13 cellular contexts compared by ENCODE assay signal in genomic region chr7:64494912-64495461, GRCh38.
DNase-seq lines count a peak whose midpoint lies in the region; ATAC-seq and TF ChIP-seq lines count a peak whose summit lies in the region.
"Had no signal": no experiment of that assay in that cellular context is flagged by ENCODE, and none has a peak within 500 bp of the region (broad histone marks: within the 10 kb centered on the region; RNA-seq: fewer than 3 reads in every experiment).

No MANE protein-coding gene starts in this region.

- peaks cover 3% of the 10 kb centered on the region for H3F3A ChIP-seq in SK-N-SH (replicated peaks; ENCODE audit: insufficient read depth)

- H3K4me1 ChIP-seq in SK-N-SH (ENCODE audit: control insufficient read depth in 1 of 2, insufficient read depth in 2 of 2, low read depth in 1 of 2, low read length in 1 of 2) = peaks cover 0 to 3% of the 10 kb centered on the region in 2 experiments; a peak in 1 of 4 replicates
- H3K4me1 ChIP-seq: Caco-2, SJSA1 had no signal

- no peaks in the 10 kb centered on the region for H3K79me2 ChIP-seq in SK-N-SH (ENCODE audit: insufficient read depth)

- no peak overlapping the region for H2AFZ ChIP-seq in SK-N-SH (ENCODE audit: low read depth)

- H4K20me1 ChIP-seq in SK-N-SH (ENCODE audit: insufficient read depth) = no peaks in the 10 kb centered on the region

- POLR2A ChIA-PET in SK-N-SH (lab: Yijun Ruan, JAX) = no interaction called here

- WGBS in SK-N-SH (ENCODE audit: low lambda C conversion rate) = 40% methylated on average over 20 of the region's 26 CpGs

- no peak overlapping the region for H3K27ac ChIP-seq in SK-N-SH (ENCODE audit: low read depth in 2 of 2, low read length in 1 of 2)
- H3K27ac ChIP-seq in substantia nigra (ENCODE audit: low read depth, low read length, poor library complexity, severe bottlenecking) = no peak overlapping the region
- H3K27ac ChIP-seq: SJSA1 had no signal

- H3K4me2 ChIP-seq in SK-N-SH = no peak overlapping the region; the same call in 1 of the 2 replicates

- H3K27me3 Mint-ChIP-seq in progenitor cell of endocrine pancreas = no peaks in the 10 kb centered on the region

- DNase-seq in GM06990 (ENCODE audit: extremely low read depth, insufficient read length) = peak; percentile 1
- peak; percentile 73 for DNase-seq in SK-N-SH
- DNase-seq in left ventricle myocardium superior = peak; percentile 44
- peak in 28 of 49 donors; percentile 1 to 41 (median 18) for DNase-seq in substantia nigra (lab: John Stamatoyannopoulos, UW)
- DNase-seq in ACHN = no peak
- no peak for DNase-seq in HCEC 1CT
- DNase-seq in progenitor cell of endocrine pancreas (ENCODE audit: low spot score, unreplicated experiment) = no peak
- DNase-seq: Caco-2; GOT3; stimulated activated CD4-positive, alpha-beta T cell treated with anti-CD3 and anti-CD28 coated beads, Interleukin-4, amount 100 ng/mL, for 24 hours; stimulated activated naive CD4-positive, alpha-beta T cell treated with Interleukin-2 at 50 U/mL for 16 hours had no signal

- no peak overlapping the region for H3K4me3 Mint-ChIP-seq in progenitor cell of endocrine pancreas (ENCODE audit: low read depth)
- H3K4me3 Mint-ChIP-seq: brain had no signal

- no peak overlapping the region for H3K27ac Mint-ChIP-seq in progenitor cell of endocrine pancreas
- H3K27ac Mint-ChIP-seq: brain had no signal

- peak; percentile 72 for ATAC-seq in left ventricle myocardium superior

- no peak overlapping the region for H3K4me3 ChIP-seq in GM06990 (replicated peaks; ENCODE audit: low read depth, low read length)
- peak overlapping the region in 1 of 2 experiments; percentile 26; a peak in 2 of 4 replicates for H3K4me3 ChIP-seq in SK-N-SH (ENCODE audit: low read depth in 2 of 2, low read length in 1 of 2)
- H3K4me3 ChIP-seq: SJSA1 had no signal

- intact Hi-C loops in left ventricle myocardium superior (cut with micrococcal nuclease) = no loop called here

- H3K9me3 Mint-ChIP-seq in progenitor cell of endocrine pancreas (ENCODE audit: low read depth) = peaks cover 16% of the 10 kb centered on the region

- no peak for TF ChIP-seq RAD21 in SK-N-SH (IDR thresholded peaks at IDR 0.05; ENCODE audit: low read length)

- no peaks in the 10 kb centered on the region for H3K27me3 ChIP-seq in GM06990 (replicated peaks; ENCODE audit: control insufficient read depth, insufficient read depth, low read length)
- H3K27me3 ChIP-seq in SK-N-SH (ENCODE audit: insufficient read depth) = no peaks in the 10 kb centered on the region
- H3K27me3 ChIP-seq: SJSA1 had no signal

- no peaks in the 10 kb centered on the region for H3K9me2 ChIP-seq in SK-N-SH

- TF ChIP-seq EP300 in SK-N-SH (IDR thresholded peaks at IDR 0.05; ENCODE audit: borderline replicate concordance in 1 of 2, low read depth in 1 of 2, low read length in 1 of 2) = no peak

- no peaks in the 10 kb centered on the region; the same call in 1 of the 2 replicates for H3K9me3 ChIP-seq in SK-N-SH
- H3K9me3 ChIP-seq: SJSA1 had no signal

- CTCF ChIA-PET in SK-N-SH (lab: Yijun Ruan, JAX) = interaction anchor here (0.8 to 1.0 kb wide), 2 partner anchors 16 to 31 kb away, joined by 3 to 4 read pairs; no protein-coding TSS in a partner anchor

- H3K36me3 Mint-ChIP-seq in progenitor cell of endocrine pancreas (ENCODE audit: insufficient read depth) = peaks cover 2% of the 10 kb centered on the region

- no peak overlapping the region for H3K9ac ChIP-seq in SK-N-SH

- TF ChIP-seq CTCF in GM06990 (IDR thresholded peaks at IDR 0.05; ENCODE audit: insufficient read depth, low read length, poor library complexity, severe bottlenecking) = no peak
- no peak for TF ChIP-seq CTCF in SK-N-SH (IDR thresholded peaks at IDR 0.05)
- TF ChIP-seq CTCF in progenitor cell of endocrine pancreas (IDR thresholded peaks at IDR 0.05; ENCODE audit: unreplicated experiment) = no peak

- no peaks in the 10 kb centered on the region for H3K4me1 Mint-ChIP-seq in progenitor cell of endocrine pancreas (ENCODE audit: low read depth)
- H3K4me1 Mint-ChIP-seq: brain had no signal

- no peaks in the 10 kb centered on the region for H3K36me3 ChIP-seq in GM06990 (ENCODE audit: control insufficient read depth, insufficient read depth, low read length)
- H3K36me3 ChIP-seq in SK-N-SH (replicated peaks in 1 of 2; ENCODE audit: control insufficient read depth in 1 of 2, insufficient read depth in 2 of 2, low read length in 1 of 2) = peaks cover 0 to 3% of the 10 kb centered on the region in 2 experiments
- H3K36me3 ChIP-seq: SJSA1 had no signal

- in situ Hi-C loops in ACHN (cut with HindIII; ENCODE audit: low pct_ligation_motif_present, low pct_unique_long_range_greater_than_20kb, low sequenced_read_pairs) = no loop called here

TF ChIP-seq in SK-N-SH, 30 proteins besides CTCF, POLR2A, EP300 and RAD21:
- TF ChIP-seq USF2 (IDR thresholded peaks at IDR 0.05; ENCODE audit: borderline replicate concordance, low read depth, low read length) (no peak), REST (IDR thresholded peaks at IDR 0.05; ENCODE audit: low read depth, low read length) (no peak), RCOR1 (IDR thresholded peaks at IDR 0.05; ENCODE audit: low read length) (no peak), POLR2AphosphoS5 (IDR thresholded peaks at IDR 0.05; ENCODE audit: low read depth, low read length) (no peak), TEAD4 (IDR thresholded peaks at IDR 0.05; ENCODE audit: borderline replicate concordance, insufficient read depth) (no peak), NFIC (IDR thresholded peaks at IDR 0.05; ENCODE audit: borderline replicate concordance) (no peak), MXI1 (IDR thresholded peaks at IDR 0.05; ENCODE audit: low read depth, low read length) (no peak; the same call in 1 of the 2 replicates), TCF12 (IDR thresholded peaks at IDR 0.05) (no peak), RXRA (IDR thresholded peaks at IDR 0.05; ENCODE audit: borderline replicate concordance, low read depth) (no peak), RFX5 (IDR thresholded peaks at IDR 0.05; ENCODE audit: low read length) (no peak), TAF1 (IDR thresholded peaks at IDR 0.05; ENCODE audit: borderline replicate concordance, low read depth, low read length) (no peak), GATA2 (CRISPR knock-in tag; IDR thresholded peaks at IDR 0.05) (no peak), ELF1 (IDR thresholded peaks at IDR 0.05) (no peak), MEF2A (IDR thresholded peaks at IDR 0.05; ENCODE audit: borderline replicate concordance, low read depth) (no peak)
- TF ChIP-seq, protein P1, sequence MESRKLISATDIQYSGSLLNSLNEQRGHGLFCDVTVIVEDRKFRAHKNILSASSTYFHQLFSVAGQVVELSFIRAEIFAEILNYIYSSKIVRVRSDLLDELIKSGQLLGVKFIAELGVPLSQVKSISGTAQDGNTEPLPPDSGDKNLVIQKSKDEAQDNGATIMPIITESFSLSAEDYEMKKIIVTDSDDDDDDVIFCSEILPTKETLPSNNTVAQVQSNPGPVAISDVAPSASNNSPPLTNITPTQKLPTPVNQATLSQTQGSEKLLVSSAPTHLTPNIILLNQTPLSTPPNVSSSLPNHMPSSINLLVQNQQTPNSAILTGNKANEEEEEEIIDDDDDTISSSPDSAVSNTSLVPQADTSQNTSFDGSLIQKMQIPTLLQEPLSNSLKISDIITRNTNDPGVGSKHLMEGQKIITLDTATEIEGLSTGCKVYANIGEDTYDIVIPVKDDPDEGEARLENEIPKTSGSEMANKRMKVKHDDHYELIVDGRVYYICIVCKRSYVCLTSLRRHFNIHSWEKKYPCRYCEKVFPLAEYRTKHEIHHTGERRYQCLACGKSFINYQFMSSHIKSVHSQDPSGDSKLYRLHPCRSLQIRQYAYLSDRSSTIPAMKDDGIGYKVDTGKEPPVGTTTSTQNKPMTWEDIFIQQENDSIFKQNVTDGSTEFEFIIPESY (IDR thresholded peaks at IDR 0.05; ENCODE audit: borderline replicate concordance, low read depth) = no peak

Comparison
In these comparisons a context has a peak if more than half of its experiments do, and no peak if none do; other contexts are left out.
1. DNase-seq: peak in GM06990 (single experiment), SK-N-SH (single experiment), left ventricle myocardium superior (single experiment) and substantia nigra (28 of 49); none in ACHN (single experiment), HCEC 1CT (single experiment) and progenitor cell of endocrine pancreas (single experiment).